In genomic region chr6:13046084-13046483, GRCh38 we compare ENCODE assay signal across 26 cellular contexts.
"Had no signal": no experiment of that assay in that cellular context is flagged by ENCODE, and none has a peak within 500 bp of the region (broad histone marks: within the 10 kb centered on the region; RNA-seq: fewer than 3 reads in every experiment).

No MANE protein-coding gene starts in this region.

- FAIRE-seq: astrocyte, RCC 7860 had no signal

- H3K9me3 ChIP-seq: body of pancreas, breast epithelium had no signal

- ATAC-seq: activated CD8-positive, alpha-beta T cell treated with anti-CD3 and anti-CD28 coated beads for 36 hours; body of pancreas; Right ventricle myocardium inferior had no signal

- H2AFZ ChIP-seq: PC-9 had no signal

- H3K27me3 ChIP-seq: body of pancreas, breast epithelium had no signal

- H3K4me2 ChIP-seq: PC-9 had no signal

- DNase-seq: activated CD4-positive, alpha-beta T cell treated with anti-CD3 and anti-CD28 coated beads, Interleukin-2, amount 10 ng/mL, durations not matched to agents 24 days and 14 days; activated CD4-positive, alpha-beta T cell treated with anti-CD3 and anti-CD28 coated beads, Interleukin-2, amount 50 U/mL, for 4 hours; activated CD8-positive, alpha-beta T cell treated with anti-CD3 and anti-CD28 coated beads for 36 hours; activated gamma-delta T cell; activated naive CD4-positive, alpha-beta T cell treated with Interleukin-2 at 50 U/mL for 16 hours; activated naive CD8-positive, alpha-beta T cell treated with anti-CD3 and anti-CD28 coated beads, Interleukin-2, amount 10 ng/mL, durations not matched to agents 7 days and 5 days; activated T-cell treated with anti-CD3 and anti-CD28 coated beads, Interleukin-2, amount 50 U/mL, for 1 hour; body of pancreas; KG1; MM.1S; NCI-H1105; NCI-H1417 treated with DMSO at 0.1 percent for 48 hours; NCI-H187 treated with DMSO at 0.1 percent for 48 hours; NCI-H2081 treated with DMSO at 0.1 percent for 48 hours; NCI-H446 treated with DMSO at 0.1 percent for 48 hours; NCI-H524; NCI-H69; NK-92 treated with Interleukin-12 subunit alpha and Interleukin-12 subunit beta, amount 100 ng/mL, for 24 hours; PC-9; T1000; WERI-Rb-1 had no signal

- H3K4me1 ChIP-seq: breast epithelium had no signal

- H3K27ac ChIP-seq: body of pancreas, breast epithelium, PC-9, RWPE1, WERI-Rb-1 had no signal

- H3K4me3 ChIP-seq: body of pancreas, breast epithelium, PC-9 had no signal

- H3K36me3 ChIP-seq: breast epithelium, WERI-Rb-1 had no signal
